Comparison of ENCODE assay signal across 8 cellular contexts in the genomic region with DNA sequence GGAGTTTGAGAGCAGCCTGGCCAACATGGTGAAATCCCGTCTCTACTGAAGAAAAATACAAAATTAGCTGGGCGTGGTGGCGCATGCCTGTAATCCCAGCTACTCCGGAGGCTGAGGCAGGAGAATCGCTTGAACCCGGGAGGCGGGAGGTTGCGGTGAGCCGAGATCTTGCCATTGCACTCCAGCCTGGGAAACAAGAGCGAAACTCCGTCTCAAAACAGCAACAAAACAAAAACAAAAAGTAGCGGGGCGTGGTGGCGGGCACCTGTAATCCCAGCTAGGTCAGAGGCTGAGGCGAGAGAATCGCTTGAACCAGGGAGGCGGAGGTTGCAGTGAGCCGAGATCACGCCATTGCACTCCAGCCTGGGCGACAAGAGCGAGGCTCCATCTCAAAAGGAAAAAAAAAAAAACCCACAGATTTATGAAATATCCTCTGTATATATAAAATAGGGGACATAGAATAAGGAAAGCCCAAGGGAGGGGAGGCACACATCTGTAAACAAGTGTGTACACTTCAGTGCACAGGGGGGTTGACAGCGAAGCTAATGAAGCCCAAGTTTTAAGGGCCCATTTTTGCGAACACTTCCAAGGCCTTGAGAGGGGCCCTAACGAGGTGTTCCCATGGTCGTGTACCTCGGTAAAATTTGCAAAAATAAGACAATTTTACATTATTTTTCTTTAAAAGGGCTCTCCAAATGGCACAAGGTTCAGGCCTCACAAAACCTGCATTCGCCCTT. TPM values are rescaled to one million over a fixed set of nuclear protein-coding genes. Genes with fewer than 3 reads are reported as not detected.
DNase-seq lines count a peak whose midpoint lies in the region; ATAC-seq, FAIRE-seq and TF ChIP-seq lines count a peak whose summit lies in the region.
"Not testable (repeated sequence)": the region's sequence is repeated elsewhere in the genome, so short reads cannot be mapped to it uniquely, and the experiment has no call there.

No MANE protein-coding gene starts in this region.

- H3K36me3 ChIP-seq in heart right ventricle; mucosa of rectum (ENCODE audit: control insufficient read depth in 2 of 2, insufficient read depth in 2 of 2, low read length in 2 of 2); skeletal muscle tissue (ENCODE audit: control insufficient read depth in 3 of 3, insufficient read depth in 3 of 3, low read length in 3 of 3): not testable (repeated sequence)

- H3K27me3 ChIP-seq in heart right ventricle; mucosa of rectum (ENCODE audit: control insufficient read depth in 2 of 2, insufficient read depth in 2 of 2, low read length in 2 of 2); skeletal muscle tissue (ENCODE audit: control insufficient read depth in 3 of 3, insufficient read depth in 3 of 3, low read length in 3 of 3): not testable (repeated sequence)

- peak overlapping the region; percentile 61 for H3K27ac ChIP-seq in 22Rv1
- H3K27ac ChIP-seq in heart right ventricle = peak overlapping the region; percentile 42 to 95 (median 91)
- peak overlapping the region; percentile 82 to 83 for H3K27ac ChIP-seq in mucosa of rectum (ENCODE audit: low read depth in 2 of 2, low read length in 2 of 2)
- H3K27ac ChIP-seq in skeletal muscle tissue (ENCODE audit: low read depth, low read length) = peak overlapping the region; percentile 62

- H3K27ac Mint-ChIP-seq in activated CD8-positive, alpha-beta T cell treated with anti-CD3 and anti-CD28 coated beads, Interleukin-2, amount 10 ng/mL, durations not matched to agents 7 days and 5 days = peak overlapping the region; percentile 95
- peak overlapping the region; percentile 92 for H3K27ac Mint-ChIP-seq in chondrocyte (ENCODE audit: unreplicated experiment)

- not testable (repeated sequence) for H3K27me3 Mint-ChIP-seq in activated CD8-positive, alpha-beta T cell treated with anti-CD3 and anti-CD28 coated beads, Interleukin-2, amount 10 ng/mL, durations not matched to agents 7 days and 5 days (ENCODE audit: low read depth); chondrocyte (ENCODE audit: low read depth)

- H3K4me1 Mint-ChIP-seq in activated CD8-positive, alpha-beta T cell treated with anti-CD3 and anti-CD28 coated beads, Interleukin-2, amount 10 ng/mL, durations not matched to agents 7 days and 5 days (ENCODE audit: low read depth) = peaks cover 48% of the 10 kb centered on the region
- peaks cover 49% of the 10 kb centered on the region for H3K4me1 Mint-ChIP-seq in chondrocyte (ENCODE audit: low read depth)

- ATAC-seq in activated CD8-positive, alpha-beta T cell treated with anti-CD3 and anti-CD28 coated beads, Interleukin-2, amount 10 ng/mL, durations not matched to agents 7 days and 5 days = peak; percentile 0
- peak in 4 of 8 donors; percentile 1 to 17 (median 4) for ATAC-seq in heart right ventricle

- not testable (repeated sequence) for TF ChIP-seq CTCF in 22Rv1 (IDR thresholded peaks at IDR 0.05); chondrocyte (IDR thresholded peaks at IDR 0.05); heart right ventricle (IDR thresholded peaks at IDR 0.05)

- H3K9ac ChIP-seq in mucosa of rectum (ENCODE audit: low read depth in 1 of 2, low read length in 2 of 2) (peak overlapping the region; percentile 86 to 90), skeletal muscle tissue (ENCODE audit: low read depth in 1 of 3, low read length in 3 of 3) (peak overlapping the region; percentile 85 to 97 (median 95))

- peak overlapping the region; percentile 89 for H3K4me3 Mint-ChIP-seq in activated CD8-positive, alpha-beta T cell treated with anti-CD3 and anti-CD28 coated beads, Interleukin-2, amount 10 ng/mL, durations not matched to agents 7 days and 5 days
- H3K4me3 Mint-ChIP-seq in chondrocyte (ENCODE audit: unreplicated experiment) = peak overlapping the region; percentile 89

- WGBS in heart right ventricle, 2 donors = 70 to 71% methylated on average over 27 of the region's 27 CpGs

- CTCF ChIA-PET in activated CD8-positive, alpha-beta T cell treated with anti-CD3 and anti-CD28 coated beads, Interleukin-2, amount 10 ng/mL, durations not matched to agents 7 days and 5 days (lab: Charles Lee) = interaction anchor here (2.0 kb wide), 1 partner anchor 52 kb away, joined by 6 read pairs; a partner anchor contains a TSS

- H3K9me3 ChIP-seq in heart right ventricle; mucosa of rectum (ENCODE audit: control insufficient read depth in 2 of 2, low read length in 2 of 2); skeletal muscle tissue (ENCODE audit: control insufficient read depth in 3 of 3, low read length in 3 of 3): not testable (repeated sequence)

- not testable (repeated sequence) for H3K36me3 Mint-ChIP-seq in activated CD8-positive, alpha-beta T cell treated with anti-CD3 and anti-CD28 coated beads, Interleukin-2, amount 10 ng/mL, durations not matched to agents 7 days and 5 days (ENCODE audit: low read depth); chondrocyte (ENCODE audit: low read depth)

- H3K4me3 ChIP-seq in heart right ventricle (peak overlapping the region; percentile 87 to 98 (median 96)), mucosa of rectum (ENCODE audit: low read length in 2 of 2) (peak overlapping the region; percentile 92 to 93), skeletal muscle tissue (ENCODE audit: low read length in 3 of 3) (peak overlapping the region; percentile 65 to 93 (median 87))

- peaks cover 0 to 71% (median 58%) of the 10 kb centered on the region in 9 donors for H3K4me1 ChIP-seq in heart right ventricle
- peaks cover 12 to 16% of the 10 kb centered on the region in 2 donors for H3K4me1 ChIP-seq in mucosa of rectum (ENCODE audit: control insufficient read depth in 2 of 2, insufficient read depth in 2 of 2, low read length in 2 of 2)
- H3K4me1 ChIP-seq in skeletal muscle tissue (ENCODE audit: control insufficient read depth in 3 of 3, insufficient read depth in 3 of 3, low read length in 3 of 3) = peaks cover 20 to 41% (median 35%) of the 10 kb centered on the region in 3 donors

- not testable (repeated sequence) for DNase-seq in GM18507 (ENCODE audit: extremely low spot score, insufficient read length, low read depth); activated CD8-positive, alpha-beta T cell treated with anti-CD3 and anti-CD28 coated beads, Interleukin-2, amount 10 ng/mL, durations not matched to agents 7 days and 5 days; heart right ventricle
- DNase-seq in NCI-H82 (lab: John Stamatoyannopoulos, UW) = peak; percentile 67
- peak; percentile 32 for DNase-seq in chondrocyte (ENCODE audit: low spot score)

- POLR2A ChIA-PET in activated CD8-positive, alpha-beta T cell treated with anti-CD3 and anti-CD28 coated beads, Interleukin-2, amount 10 ng/mL, durations not matched to agents 7 days and 5 days (lab: Charles Lee) = interaction anchor here (0.9 to 1.2 kb wide), 5 partner anchors 9 to 698 kb away, joined by 3 to 9 read pairs (median 3); a partner anchor contains a TSS

- peak; percentile 18 for FAIRE-seq in GM18507 (lab: Jason Lieb, UNC)

- intact Hi-C loops in heart right ventricle (cut with DNase I) = not testable (repeated sequence)

- not testable (repeated sequence) for H3K9me3 Mint-ChIP-seq in activated CD8-positive, alpha-beta T cell treated with anti-CD3 and anti-CD28 coated beads, Interleukin-2, amount 10 ng/mL, durations not matched to agents 7 days and 5 days (ENCODE audit: insufficient read depth); chondrocyte (ENCODE audit: low read depth)

RNA-seq across cellular contexts. Expression of a gene that starts 0.7 kb away (rescaled TPM):
- total RNA-seq in activated CD8-positive, alpha-beta T cell treated with anti-CD3 and anti-CD28 coated beads, Interleukin-2, amount 10 ng/mL, durations not matched to agents 7 days and 5 days = 1 to 10 TPM; 5.8 to 6.6 TPM
- total RNA-seq in chondrocyte (6.5 to 8.1 TPM (median 7.1 TPM) in 3 replicates), heart right ventricle (1 to 10 TPM; 3.3 to 5.9 (median 4.6) TPM), skeletal muscle tissue (7.8 TPM)
- polyA plus RNA-seq in heart right ventricle = 1 to 10 TPM; 3.1 to 3.7 TPM

RNA-seq across cellular contexts. Expression of a gene that starts 2.1 kb away (rescaled TPM):
- total RNA-seq in activated CD8-positive, alpha-beta T cell treated with anti-CD3 and anti-CD28 coated beads, Interleukin-2, amount 10 ng/mL, durations not matched to agents 7 days and 5 days = 1 to 10 TPM; 6.9 to 8.0 TPM
- total RNA-seq in chondrocyte (10.2 to 13.3 TPM (median 10.7 TPM) in 3 replicates), heart right ventricle (10 to 100 TPM in 2 of 10 donors, 1 to 10 TPM in 8; 7.0 to 12.6 (median 9.3) TPM), skeletal muscle tissue (4.2 TPM)
- 10 to 100 TPM in 1 of 2 donors, 1 to 10 TPM in 1; 3.7 to 16.2 TPM for polyA plus RNA-seq in heart right ventricle

RNA-seq across cellular contexts. Expression of a gene that starts 52.0 kb away (rescaled TPM):
- total RNA-seq in activated CD8-positive, alpha-beta T cell treated with anti-CD3 and anti-CD28 coated beads, Interleukin-2, amount 10 ng/mL, durations not matched to agents 7 days and 5 days = 1 to 10 TPM; 3.1 to 5.2 TPM
- 1.1 to 1.5 TPM (median 1.3 TPM) in 3 replicates for total RNA-seq in chondrocyte
- 10 to 100 TPM in 1 of 10 donors, 1 to 10 TPM in 8, under 1 TPM in 1; 0.83 to 20.8 (median 2.0) TPM for total RNA-seq in heart right ventricle
- polyA plus RNA-seq in heart right ventricle = 1 to 10 TPM in 1 of 2 donors, under 1 TPM in 1; 0.52 to 2.6 TPM
- 1.6 TPM for total RNA-seq in skeletal muscle tissue
